Comparison of ENCODE assay signal across 15 cellular contexts in genomic region chr6:17429381-17430061, GRCh38. TPM values are rescaled to one million over a fixed set of nuclear protein-coding genes. Genes with fewer than 3 reads are reported as not detected.
A peak's percentile ranks its signal among the peaks of the same experiment; 100 is the strongest.
DNase-seq lines count a peak whose midpoint lies in the region; ATAC-seq and TF ChIP-seq lines count a peak whose summit lies in the region.
"Had no signal": no experiment of that assay in that cellular context is flagged by ENCODE, and none has a peak within 500 bp of the region (broad histone marks: within the 10 kb centered on the region; RNA-seq: fewer than 3 reads in every experiment).

No MANE protein-coding gene starts in this region.

- H3K9me3 ChIP-seq in SJCRH30 (replicated peaks) = no peaks in the 10 kb centered on the region
- H3K9me3 ChIP-seq in muscle layer of colon (ENCODE audit: low read length) = no peaks in the 10 kb centered on the region

- peaks cover 23% of the 10 kb centered on the region for H3K4me1 ChIP-seq in SJCRH30
- H3K4me1 ChIP-seq in muscle layer of colon (ENCODE audit: insufficient read depth, low read length) = peaks cover 13% of the 10 kb centered on the region

- in situ Hi-C loops in brain microvascular endothelial cell (cut with HindIII; ENCODE audit: low pct_ligation_motif_present, low sequenced_read_pairs) = no loop called here

- no peak for TF ChIP-seq CTCF in brain microvascular endothelial cell (IDR thresholded peaks at IDR 0.05; ENCODE audit: low read depth, low read length, missing control alignments)

- no peak for ATAC-seq in HG03354 (IDR thresholded peaks at IDR 0.05; ENCODE audit: poor library complexity, severe bottlenecking, unreplicated experiment)
- ATAC-seq in HG02588 (IDR thresholded peaks at IDR 0.05; ENCODE audit: unreplicated experiment) = no peak
- ATAC-seq: HepG2 had no signal

- peak overlapping the region; percentile 79 for H3K27ac ChIP-seq in SJCRH30
- H3K27ac ChIP-seq in muscle layer of colon (ENCODE audit: low read depth, low read length) = peak overlapping the region; percentile 35
- no peak overlapping the region for H3K27ac ChIP-seq in brain microvascular endothelial cell
- H3K27ac ChIP-seq: coronary artery, RWPE1 had no signal

- no peaks in the 10 kb centered on the region for H3K27me3 ChIP-seq in SJCRH30
- no peaks in the 10 kb centered on the region for H3K27me3 ChIP-seq in muscle layer of colon (ENCODE audit: control insufficient read depth in 1 of 2, insufficient read depth in 2 of 2, low read length in 2 of 2)
- H3K27me3 ChIP-seq in brain microvascular endothelial cell (replicated peaks) = no peaks in the 10 kb centered on the region

- DNase-seq in D341Med (ENCODE audit: low spot score) (peak; percentile 42), NCI-H1092 (lab: John Stamatoyannopoulos, UW) (peak; percentile 33), SJCRH30 (peak; percentile 74 to 91), NCI-H526 treated with DMSO at 0.1 percent for 48 hours (lab: John Stamatoyannopoulos, UW) (no peak), brain microvascular endothelial cell (no peak)
- DNase-seq: activated CD8-positive, alpha-beta memory T cell treated with anti-CD3 and anti-CD28 coated beads for 24 hours; activated naive CD4-positive, alpha-beta T cell; GF-D8; H9 had no signal

- no peak overlapping the region for H3K4me3 ChIP-seq in SJCRH30
- no peak overlapping the region for H3K4me3 ChIP-seq in muscle layer of colon (ENCODE audit: low read depth in 1 of 2, low read length in 2 of 2)
- no peak overlapping the region for H3K4me3 ChIP-seq in brain microvascular endothelial cell (ENCODE audit: low read depth, low read length)
- H3K4me3 ChIP-seq: coronary artery had no signal

- H3K36me3 ChIP-seq in SJCRH30 = 0 out of 2 replicates have a peak, but pooled peaks cover 4% of the 10 kb centered on the region
- peaks cover 11% of the 10 kb centered on the region for H3K36me3 ChIP-seq in muscle layer of colon (ENCODE audit: insufficient read depth, low read length)
- peaks cover 8% of the 10 kb centered on the region for H3K36me3 ChIP-seq in brain microvascular endothelial cell (replicated peaks)

- H3K9ac ChIP-seq in muscle layer of colon (ENCODE audit: low read length) = no peak overlapping the region

RNA-seq across cellular contexts. Expression of gene CAP2, which starts 36.1 kb away (rescaled TPM):
- 15.1 and 16.6 TPM in 2 replicates for total RNA-seq in SJCRH30 (2014; rRNA removed; shearing (Covaris generic))

Comparison
In these comparisons a context has a peak if more than half of its experiments do, and no peak if none do; other contexts are left out.
1. DNase-seq: peak in D341Med (single experiment), NCI-H1092 (single experiment) and SJCRH30 (2 of 2); none in NCI-H526 treated with DMSO at 0.1 percent for 48 hours (single experiment) and brain microvascular endothelial cell (single experiment).